1 cellular context compared by ENCODE assay signal in the genomic region with DNA sequence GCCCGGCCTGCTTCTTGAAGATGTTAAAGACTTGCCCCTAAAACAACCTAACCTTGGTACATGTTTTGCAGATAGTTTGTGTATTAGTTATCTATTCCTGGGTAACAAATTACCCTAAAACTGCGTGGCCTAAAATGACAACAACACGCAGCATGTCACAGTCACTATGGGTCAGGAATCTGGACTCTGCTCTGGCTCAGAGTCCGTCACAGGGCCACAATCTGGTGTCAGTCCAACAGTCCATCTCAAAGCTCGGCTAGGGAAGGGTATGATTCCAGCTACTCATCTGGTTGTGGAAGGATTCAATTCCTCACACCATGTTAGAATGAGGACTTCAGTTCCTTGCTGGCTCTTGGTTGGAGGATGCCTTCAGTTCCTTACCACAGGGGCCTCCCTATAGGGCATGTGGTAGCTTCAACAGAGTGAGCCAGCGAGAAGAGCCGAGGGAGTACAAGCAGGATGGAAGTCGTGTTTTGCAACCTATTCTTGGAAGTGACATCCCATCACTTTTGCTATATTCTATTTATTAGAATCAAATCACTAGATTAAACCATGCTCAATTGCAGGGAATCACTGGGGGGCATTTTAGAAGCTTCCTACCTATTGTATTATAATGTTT.
TF ChIP-seq lines count a peak whose summit lies in the region.

No MANE protein-coding gene starts in this region.

TF ChIP-seq in HepG2, 621 proteins besides CTCF, POLR2A, EP300 and RAD21 (continued from another document and continues in another):
- TF ChIP-seq, protein P1, sequence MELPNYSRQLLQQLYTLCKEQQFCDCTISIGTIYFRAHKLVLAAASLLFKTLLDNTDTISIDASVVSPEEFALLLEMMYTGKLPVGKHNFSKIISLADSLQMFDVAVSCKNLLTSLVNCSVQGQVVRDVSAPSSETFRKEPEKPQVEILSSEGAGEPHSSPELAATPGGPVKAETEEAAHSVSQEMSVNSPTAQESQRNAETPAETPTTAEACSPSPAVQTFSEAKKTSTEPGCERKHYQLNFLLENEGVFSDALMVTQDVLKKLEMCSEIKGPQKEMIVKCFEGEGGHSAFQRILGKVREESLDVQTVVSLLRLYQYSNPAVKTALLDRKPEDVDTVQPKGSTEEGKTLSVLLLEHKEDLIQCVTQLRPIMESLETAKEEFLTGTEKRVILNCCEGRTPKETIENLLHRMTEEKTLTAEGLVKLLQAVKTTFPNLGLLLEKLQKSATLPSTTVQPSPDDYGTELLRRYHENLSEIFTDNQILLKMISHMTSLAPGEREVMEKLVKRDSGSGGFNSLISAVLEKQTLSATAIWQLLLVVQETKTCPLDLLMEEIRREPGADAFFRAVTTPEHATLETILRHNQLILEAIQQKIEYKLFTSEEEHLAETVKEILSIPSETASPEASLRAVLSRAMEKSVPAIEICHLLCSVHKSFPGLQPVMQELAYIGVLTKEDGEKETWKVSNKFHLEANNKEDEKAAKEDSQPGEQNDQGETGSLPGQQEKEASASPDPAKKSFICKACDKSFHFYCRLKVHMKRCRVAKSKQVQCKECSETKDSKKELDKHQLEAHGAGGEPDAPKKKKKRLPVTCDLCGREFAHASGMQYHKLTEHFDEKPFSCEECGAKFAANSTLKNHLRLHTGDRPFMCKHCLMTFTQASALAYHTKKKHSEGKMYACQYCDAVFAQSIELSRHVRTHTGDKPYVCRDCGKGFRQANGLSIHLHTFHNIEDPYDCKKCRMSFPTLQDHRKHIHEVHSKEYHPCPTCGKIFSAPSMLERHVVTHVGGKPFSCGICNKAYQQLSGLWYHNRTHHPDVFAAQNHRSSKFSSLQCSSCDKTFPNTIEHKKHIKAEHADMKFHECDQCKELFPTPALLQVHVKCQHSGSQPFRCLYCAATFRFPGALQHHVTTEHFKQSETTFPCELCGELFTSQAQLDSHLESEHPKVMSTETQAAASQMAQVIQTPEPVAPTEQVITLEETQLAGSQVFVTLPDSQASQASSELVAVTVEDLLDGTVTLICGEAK (IDR thresholded peaks at IDR 0.05): no peak
- TF ChIP-seq, protein P1 (CRISPR knock-in tag; IDR thresholded peaks at IDR 0.05): 0 out of 2 replicates have a peak, but pooled peaks have one; percentile 32
- TF ChIP-seq ZMYM4 (CRISPR knock-in tag; IDR thresholded peaks at IDR 0.05) (peak; percentile 47), ZMYM2 (CRISPR knock-in tag; IDR thresholded peaks at IDR 0.05) (peak; percentile 80), ZNF605 (CRISPR knock-in tag; IDR thresholded peaks at IDR 0.05) (0 out of 2 replicates have a peak, but pooled peaks have one; percentile 31), FOXP1 (IDR thresholded peaks at IDR 0.05) (no peak), FOXP1 (CRISPR knock-in tag; IDR thresholded peaks at IDR 0.05) (peak; percentile 34; the same call in 1 of the 2 replicates), TEAD3 (CRISPR knock-in tag; optimal IDR thresholded peaks at IDR 0.05; ENCODE audit: borderline replicate concordance) (peak; percentile 83), ZNF652 (CRISPR knock-in tag; IDR thresholded peaks at IDR 0.05; ENCODE audit: borderline replicate concordance, low read depth) (no peak), ZNF747 (CRISPR knock-in tag; IDR thresholded peaks at IDR 0.05; ENCODE audit: borderline replicate concordance) (0 out of 2 replicates have a peak, but pooled peaks have one; percentile 25), SALL1 (CRISPR knock-in tag; IDR thresholded peaks at IDR 0.05) (peak; percentile 72), RELA (CRISPR knock-in tag; IDR thresholded peaks at IDR 0.05) (no peak), ZNF207 (IDR thresholded peaks at IDR 0.05; ENCODE audit: borderline replicate concordance) (no peak), ZNF563 (CRISPR knock-in tag; IDR thresholded peaks at IDR 0.05) (no peak), ZSCAN21 (CRISPR knock-in tag; IDR thresholded peaks at IDR 0.05; ENCODE audit: borderline replicate concordance) (no peak), FLYWCH1 (CRISPR knock-in tag; IDR thresholded peaks at IDR 0.05) (no peak), RBFOX2 (IDR thresholded peaks at IDR 0.05; ENCODE audit: low read depth, low read length) (no peak), RXRB (CRISPR knock-in tag; IDR thresholded peaks at IDR 0.05; ENCODE audit: borderline replicate concordance) (peak; percentile 44; the same call in 1 of the 2 replicates), HNRNPK (IDR thresholded peaks at IDR 0.05; ENCODE audit: low read depth, low read length, poor library complexity, severe bottlenecking) (no peak), HNF4A (CRISPR knock-in tag; IDR thresholded peaks at IDR 0.05) (peak; percentile 97), TRIM24 (CRISPR knock-in tag; IDR thresholded peaks at IDR 0.05) (peak; percentile 68; the same call in 1 of the 2 replicates), ZNF839 (CRISPR knock-in tag; IDR thresholded peaks at IDR 0.05; ENCODE audit: borderline replicate concordance) (no peak), LCORL (IDR thresholded peaks at IDR 0.05) (no peak), LCORL (CRISPR knock-in tag; IDR thresholded peaks at IDR 0.05) (0 out of 2 replicates have a peak, but pooled peaks have one; percentile 23), GTF2F1 (IDR thresholded peaks at IDR 0.05; ENCODE audit: low read length) (no peak), HNF4G (IDR thresholded peaks at IDR 0.05; ENCODE audit: borderline replicate concordance, low read depth, low read length) (peak; percentile 90), HNF4G (CRISPR knock-in tag; IDR thresholded peaks at IDR 0.05; ENCODE audit: borderline replicate concordance, low read depth) (peak; percentile 84; the same call in 1 of the 2 replicates), MTF2 (CRISPR knock-in tag; IDR thresholded peaks at IDR 0.05; ENCODE audit: borderline replicate concordance) (no peak), ZNF670 (CRISPR knock-in tag; IDR thresholded peaks at IDR 0.05; ENCODE audit: borderline replicate concordance) (0 out of 2 replicates have a peak, but pooled peaks have one; percentile 14), FOXO1 (CRISPR knock-in tag; IDR thresholded peaks at IDR 0.05) (peak; percentile 57; the same call in 1 of the 2 replicates), ZMYM3 (CRISPR knock-in tag; IDR thresholded peaks at IDR 0.05) (peak; percentile 48; the same call in 1 of the 2 replicates), MAZ (IDR thresholded peaks at IDR 0.05; ENCODE audit: borderline replicate concordance, low read depth, low read length) (no peak), MAZ (CRISPR knock-in tag; IDR thresholded peaks at IDR 0.05; ENCODE audit: low read depth) (no peak), ZNF724P (CRISPR knock-in tag; IDR thresholded peaks at IDR 0.05; ENCODE audit: borderline replicate concordance) (no peak), ZNF788 (CRISPR knock-in tag; IDR thresholded peaks at IDR 0.05; ENCODE audit: borderline replicate concordance) (0 out of 2 replicates have a peak, but pooled peaks have one; percentile 19), HNRNPLL (IDR thresholded peaks at IDR 0.05; ENCODE audit: low read depth, low read length, poor library complexity, severe bottlenecking) (no peak), NONO (IDR thresholded peaks at IDR 0.05) (no peak), NONO (CRISPR knock-in tag; conservative IDR thresholded peaks at IDR 0.05) (0 out of 2 replicates have a peak, but pooled peaks have one; percentile 30), ZNF749 (CRISPR knock-in tag; IDR thresholded peaks at IDR 0.05; ENCODE audit: borderline replicate concordance) (no peak), KAT8 (CRISPR knock-in tag; IDR thresholded peaks at IDR 0.05) (no peak), ZNF292 (CRISPR knock-in tag; IDR thresholded peaks at IDR 0.05; ENCODE audit: borderline replicate concordance, low read depth) (peak; percentile 21; the same call in 1 of the 2 replicates), ZNF136 (CRISPR knock-in tag; IDR thresholded peaks at IDR 0.05; ENCODE audit: low read depth) (no peak)
- TF ChIP-seq, protein P2, sequence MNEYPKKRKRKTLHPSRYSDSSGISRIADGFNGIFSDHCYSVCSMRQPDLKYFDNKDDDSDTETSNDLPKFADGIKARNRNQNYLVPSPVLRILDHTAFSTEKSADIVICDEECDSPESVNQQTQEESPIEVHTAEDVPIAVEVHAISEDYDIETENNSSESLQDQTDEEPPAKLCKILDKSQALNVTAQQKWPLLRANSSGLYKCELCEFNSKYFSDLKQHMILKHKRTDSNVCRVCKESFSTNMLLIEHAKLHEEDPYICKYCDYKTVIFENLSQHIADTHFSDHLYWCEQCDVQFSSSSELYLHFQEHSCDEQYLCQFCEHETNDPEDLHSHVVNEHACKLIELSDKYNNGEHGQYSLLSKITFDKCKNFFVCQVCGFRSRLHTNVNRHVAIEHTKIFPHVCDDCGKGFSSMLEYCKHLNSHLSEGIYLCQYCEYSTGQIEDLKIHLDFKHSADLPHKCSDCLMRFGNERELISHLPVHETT (CRISPR knock-in tag; conservative IDR thresholded peaks at IDR 0.05): no peak
- TF ChIP-seq, protein P3, sequence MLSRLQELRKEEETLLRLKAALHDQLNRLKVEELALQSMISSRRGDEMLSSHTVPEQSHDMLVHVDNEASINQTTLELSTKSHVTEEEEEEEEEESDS (CRISPR knock-in tag; IDR thresholded peaks at IDR 0.05; ENCODE audit: borderline replicate concordance): no peak
- TF ChIP-seq, protein P4, sequence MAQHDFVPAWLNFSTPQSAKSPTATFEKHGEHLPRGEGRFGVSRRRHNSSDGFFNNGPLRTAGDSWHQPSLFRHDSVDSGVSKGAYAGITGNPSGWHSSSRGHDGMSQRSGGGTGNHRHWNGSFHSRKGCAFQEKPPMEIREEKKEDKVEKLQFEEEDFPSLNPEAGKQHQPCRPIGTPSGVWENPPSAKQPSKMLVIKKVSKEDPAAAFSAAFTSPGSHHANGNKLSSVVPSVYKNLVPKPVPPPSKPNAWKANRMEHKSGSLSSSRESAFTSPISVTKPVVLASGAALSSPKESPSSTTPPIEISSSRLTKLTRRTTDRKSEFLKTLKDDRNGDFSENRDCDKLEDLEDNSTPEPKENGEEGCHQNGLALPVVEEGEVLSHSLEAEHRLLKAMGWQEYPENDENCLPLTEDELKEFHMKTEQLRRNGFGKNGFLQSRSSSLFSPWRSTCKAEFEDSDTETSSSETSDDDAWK (CRISPR knock-in tag; IDR thresholded peaks at IDR 0.05): no peak
- TF ChIP-seq, protein P5, sequence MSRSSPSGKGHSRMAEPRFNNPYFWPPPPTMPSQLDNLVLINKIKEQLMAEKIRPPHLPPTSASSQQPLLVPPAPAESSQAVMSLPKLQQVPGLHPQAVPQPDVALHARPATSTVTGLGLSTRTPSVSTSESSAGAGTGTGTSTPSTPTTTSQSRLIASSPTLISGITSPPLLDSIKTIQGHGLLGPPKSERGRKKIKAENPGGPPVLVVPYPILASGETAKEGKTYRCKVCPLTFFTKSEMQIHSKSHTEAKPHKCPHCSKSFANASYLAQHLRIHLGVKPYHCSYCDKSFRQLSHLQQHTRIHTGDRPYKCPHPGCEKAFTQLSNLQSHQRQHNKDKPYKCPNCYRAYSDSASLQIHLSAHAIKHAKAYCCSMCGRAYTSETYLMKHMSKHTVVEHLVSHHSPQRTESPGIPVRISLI (CRISPR knock-in tag; IDR thresholded peaks at IDR 0.05; ENCODE audit: borderline replicate concordance): no peak
- TF ChIP-seq, protein P6, sequence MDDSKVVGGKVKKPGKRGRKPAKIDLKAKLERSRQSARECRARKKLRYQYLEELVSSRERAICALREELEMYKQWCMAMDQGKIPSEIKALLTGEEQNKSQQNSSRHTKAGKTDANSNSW (CRISPR knock-in tag; IDR thresholded peaks at IDR 0.05; ENCODE audit: borderline replicate concordance): no peak
- TF ChIP-seq, protein P7, sequence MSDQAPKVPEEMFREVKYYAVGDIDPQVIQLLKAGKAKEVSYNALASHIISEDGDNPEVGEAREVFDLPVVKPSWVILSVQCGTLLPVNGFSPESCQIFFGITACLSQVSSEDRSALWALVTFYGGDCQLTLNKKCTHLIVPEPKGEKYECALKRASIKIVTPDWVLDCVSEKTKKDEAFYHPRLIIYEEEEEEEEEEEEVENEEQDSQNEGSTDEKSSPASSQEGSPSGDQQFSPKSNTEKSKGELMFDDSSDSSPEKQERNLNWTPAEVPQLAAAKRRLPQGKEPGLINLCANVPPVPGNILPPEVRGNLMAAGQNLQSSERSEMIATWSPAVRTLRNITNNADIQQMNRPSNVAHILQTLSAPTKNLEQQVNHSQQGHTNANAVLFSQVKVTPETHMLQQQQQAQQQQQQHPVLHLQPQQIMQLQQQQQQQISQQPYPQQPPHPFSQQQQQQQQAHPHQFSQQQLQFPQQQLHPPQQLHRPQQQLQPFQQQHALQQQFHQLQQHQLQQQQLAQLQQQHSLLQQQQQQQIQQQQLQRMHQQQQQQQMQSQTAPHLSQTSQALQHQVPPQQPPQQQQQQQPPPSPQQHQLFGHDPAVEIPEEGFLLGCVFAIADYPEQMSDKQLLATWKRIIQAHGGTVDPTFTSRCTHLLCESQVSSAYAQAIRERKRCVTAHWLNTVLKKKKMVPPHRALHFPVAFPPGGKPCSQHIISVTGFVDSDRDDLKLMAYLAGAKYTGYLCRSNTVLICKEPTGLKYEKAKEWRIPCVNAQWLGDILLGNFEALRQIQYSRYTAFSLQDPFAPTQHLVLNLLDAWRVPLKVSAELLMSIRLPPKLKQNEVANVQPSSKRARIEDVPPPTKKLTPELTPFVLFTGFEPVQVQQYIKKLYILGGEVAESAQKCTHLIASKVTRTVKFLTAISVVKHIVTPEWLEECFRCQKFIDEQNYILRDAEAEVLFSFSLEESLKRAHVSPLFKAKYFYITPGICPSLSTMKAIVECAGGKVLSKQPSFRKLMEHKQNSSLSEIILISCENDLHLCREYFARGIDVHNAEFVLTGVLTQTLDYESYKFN (CRISPR knock-in tag; conservative IDR thresholded peaks at IDR 0.05): peak; percentile 62
- TF ChIP-seq, protein P8, sequence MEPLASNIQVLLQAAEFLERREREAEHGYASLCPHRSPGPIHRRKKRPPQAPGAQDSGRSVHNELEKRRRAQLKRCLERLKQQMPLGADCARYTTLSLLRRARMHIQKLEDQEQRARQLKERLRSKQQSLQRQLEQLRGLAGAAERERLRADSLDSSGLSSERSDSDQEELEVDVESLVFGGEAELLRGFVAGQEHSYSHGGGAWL (CRISPR knock-in tag; IDR thresholded peaks at IDR 0.05): no peak
